Comparison of ENCODE assay signal across 29 cellular contexts in genomic region chr2:48619526-48619925, GRCh38. TPM values are rescaled to one million over a fixed set of nuclear protein-coding genes. Genes with fewer than 3 reads are reported as not detected.
"Had no signal": no experiment of that assay in that cellular context is flagged by ENCODE, and none has a peak within 500 bp of the region (broad histone marks: within the 10 kb centered on the region; RNA-seq: fewer than 3 reads in every experiment).

No MANE protein-coding gene starts in this region.

- DNase-seq: colonic mucosa; cortex of kidney; dermis blood vessel endothelial cell; dorsolateral prefrontal cortex; effector CD4-positive, alpha-beta T cell; effector CD8-positive, alpha-beta T cell; effector memory CD4-positive, alpha-beta T cell; effector memory CD8-positive, alpha-beta T cell; endodermal cell; erythroblast; esophagus squamous epithelium; foreskin fibroblast; foreskin keratinocyte; foreskin melanocyte; gastrocnemius medialis; glutamatergic neuron; head of caudate nucleus; heart left ventricle; heart right ventricle had no signal

- H3K36me3 ChIP-seq: colonic mucosa, esophagus muscularis mucosa, esophagus squamous epithelium, gastrocnemius medialis, gastroesophageal sphincter, heart left ventricle had no signal

- H3K9me3 ChIP-seq: colonic mucosa, esophagus muscularis mucosa, esophagus squamous epithelium, gastrocnemius medialis, gastroesophageal sphincter, heart left ventricle had no signal

- H3K27ac ChIP-seq: colonic mucosa, coronary artery, dorsolateral prefrontal cortex, epithelial cell of prostate, esophagus muscularis mucosa, esophagus squamous epithelium, foreskin keratinocyte, gastrocnemius medialis, gastroesophageal sphincter, heart left ventricle, heart right ventricle had no signal

- ATAC-seq: effector memory CD8-positive, alpha-beta T cell; esophagus mucosa; foreskin keratinocyte; gastrocnemius medialis; gastroesophageal sphincter; heart left ventricle; heart right ventricle had no signal

- H3K4me3 ChIP-seq: colonic mucosa, coronary artery, dorsolateral prefrontal cortex, esophagus muscularis mucosa, esophagus squamous epithelium, gastrocnemius medialis, gastroesophageal sphincter, heart left ventricle, heart right ventricle had no signal

- H3K4me1 ChIP-seq: colonic mucosa, esophagus muscularis mucosa, esophagus squamous epithelium, foreskin keratinocyte, gastrocnemius medialis, gastroesophageal sphincter, heart left ventricle, heart right ventricle had no signal

- H3K27me3 ChIP-seq: colonic mucosa, esophagus muscularis mucosa, esophagus squamous epithelium, foreskin keratinocyte, gastrocnemius medialis, gastroesophageal sphincter, heart right ventricle had no signal

RNA-seq across cellular contexts. Expression of gene GTF2A1L, which starts 1.9 kb away (rescaled TPM):
- total RNA-seq: chondrocyte, dermis blood vessel endothelial cell, endodermal cell, endothelial cell of umbilical vein, epithelial cell of proximal tubule, esophagus mucosa, foreskin keratinocyte, frontal cortex, glomerular endothelial cell, heart right ventricle had no signal
